ENCODE assay signal across 20 cellular contexts in genomic region chr20:58593880-58594473, GRCh38. TPM values are rescaled to one million over a fixed set of nuclear protein-coding genes. Genes with fewer than 3 reads are reported as not detected.
DNase-seq lines count a peak whose midpoint lies in the region; FAIRE-seq and TF ChIP-seq lines count a peak whose summit lies in the region.
"Had no signal": no experiment of that assay in that cellular context is flagged by ENCODE, and none has a peak within 500 bp of the region (broad histone marks: within the 10 kb centered on the region; RNA-seq: fewer than 3 reads in every experiment).

No MANE protein-coding gene starts in this region.

- H3K4me1 ChIP-seq in H1 (replicated peaks in 1 of 4; ENCODE audit: control insufficient read depth in 3 of 4, insufficient read depth in 4 of 4, low read length in 3 of 4), result no peaks in the 10 kb centered on the region
- peaks cover 71% of the 10 kb centered on the region for H3K4me1 ChIP-seq in muscle layer of colon (ENCODE audit: insufficient read depth, low read length)
- H3K4me1 ChIP-seq in stomach smooth muscle (ENCODE audit: control insufficient read depth, insufficient read depth, low read length), result peaks cover 30% of the 10 kb centered on the region
- H3K4me1 ChIP-seq in hepatocyte (ENCODE audit: insufficient read depth), result peaks cover 16% of the 10 kb centered on the region

- no peak overlapping the region for H3K23ac ChIP-seq in H1 (ENCODE audit: insufficient read length)

- POLR2A ChIA-PET in H1 (lab: Charles Lee; ENCODE audit: partially characterized antibody), result interaction anchor here (1.9 kb wide), 1 partner anchor 26 kb away, joined by 7 read pairs; no protein-coding TSS in a partner anchor

- no peak overlapping the region for H3K4ac ChIP-seq in H1 (replicated peaks; ENCODE audit: insufficient read length, low read depth, low read length)

- H2BK20ac ChIP-seq in H1 (ENCODE audit: low read length), result no peak overlapping the region

- H2BK5ac ChIP-seq in H1 (ENCODE audit: low read depth, low read length), result no peak overlapping the region

- H3K4me2 ChIP-seq in H1 (ENCODE audit: insufficient read depth in 1 of 2, low read depth in 2 of 2, low read length in 2 of 2) (no peak overlapping the region), hepatocyte (no peak overlapping the region)

- WGBS in H1 (ENCODE audit: extremely low coverage in 1 of 2, insufficient coverage in 1 of 2, insufficient read length in 1 of 2, insufficient replicate concordance in 2 of 2, low coverage in 1 of 2, low lambda C conversion rate in 2 of 2, missing lambda C conversion rate in 1 of 2), 2 experiments, result 89% methylated on average over 14 of the region's 14 CpGs; no CpG with 5 or more reads in 1 of the 2 experiments
- 63% methylated on average over 14 of the region's 14 CpGs for WGBS in hepatocyte (ENCODE audit: low lambda C conversion rate, missing lambda C conversion rate)

- H2AFZ ChIP-seq in H1 (ENCODE audit: low read length) (no peak overlapping the region), hepatocyte (no peak overlapping the region)

- peak overlapping the region; percentile 84; the same call in 1 of the 2 replicates for H2BK12ac ChIP-seq in H1 (ENCODE audit: low read depth, low read length)

- H3K9me2 ChIP-seq in hepatocyte (replicated peaks; ENCODE audit: insufficient read depth), result no peaks in the 10 kb centered on the region

- H3K18ac ChIP-seq in H1 (ENCODE audit: extremely low read depth, low read length), result no peak overlapping the region; the same call in 1 of the 2 replicates

- H4K20me1 ChIP-seq in H1 (replicated peaks in 1 of 2; ENCODE audit: control insufficient read depth in 1 of 2, insufficient read depth in 2 of 2, low read length in 2 of 2) (no peaks in the 10 kb centered on the region), hepatocyte (ENCODE audit: insufficient read depth, poor library complexity, severe bottlenecking) (no peaks in the 10 kb centered on the region)

- TF ChIP-seq RAD21 in H1 (IDR thresholded peaks at IDR 0.05 in 1 of 2, conservative IDR thresholded peaks at IDR 0.05 in 1 of 2; ENCODE audit: low read depth in 2 of 2, low read length in 2 of 2), result no peak

- peak overlapping the region; percentile 20 for H4K91ac ChIP-seq in H1 (replicated peaks; ENCODE audit: insufficient read length, low read length)

- no peak for TF ChIP-seq EP300 in H1 (IDR thresholded peaks at IDR 0.05; ENCODE audit: borderline replicate concordance in 1 of 2, low read depth in 2 of 2, low read length in 2 of 2)

- H3K14ac ChIP-seq in H1 (ENCODE audit: insufficient read length), result no peak overlapping the region

- no peak overlapping the region for H2BK120ac ChIP-seq in H1 (replicated peaks; ENCODE audit: low read depth, low read length)

- H2AK5ac ChIP-seq in H1 (ENCODE audit: low read depth, low read length), result no peak overlapping the region; the same call in 1 of the 2 replicates

- H3K9me3 ChIP-seq in H1 (ENCODE audit: insufficient read depth in 2 of 2, low read depth in 1 of 2, low read length in 1 of 2) (no peaks in the 10 kb centered on the region), muscle layer of colon (ENCODE audit: low read length) (no peaks in the 10 kb centered on the region), stomach smooth muscle (ENCODE audit: control insufficient read depth in 2 of 2, low read length in 2 of 2) (peaks cover 0 to 3% of the 10 kb centered on the region in 2 donors), hepatocyte (ENCODE audit: low read depth) (no peaks in the 10 kb centered on the region)

- H4K5ac ChIP-seq in H1 (ENCODE audit: insufficient read length, low read depth, low read length), result no peak overlapping the region

- DNase-seq in NCI-H2227 (lab: John Stamatoyannopoulos, UW; ENCODE audit: unreplicated experiment) (peak; percentile 14), NCI-H2227 treated with DMSO at 0.1 percent for 48 hours (lab: John Stamatoyannopoulos, UW) (no peak), H1 (ENCODE audit: low read depth in 1 of 2, low spot score in 2 of 2) (no peak), mucosa of gallbladder (ENCODE audit: low spot score) (no peak), KG1 (lab: John Stamatoyannopoulos, UW) (no peak), hepatocyte (ENCODE audit: low spot score) (no peak)
- DNase-seq: AML-193, DMS79, IMR-90, Karpas-422, NCI-H1436, NCI-H2029, NCI-H2171 treated with DMSO at 0.1 percent for 48 hours, OCI-M1, SHP77 had no signal

- no peak overlapping the region for H3K56ac ChIP-seq in H1 (replicated peaks; ENCODE audit: insufficient read length, low read depth, low read length)

- H3K79me2 ChIP-seq in H1 (ENCODE audit: control insufficient read depth in 1 of 2, insufficient read depth in 2 of 2, low read length in 2 of 2), result no peaks in the 10 kb centered on the region
- no peaks in the 10 kb centered on the region for H3K79me2 ChIP-seq in hepatocyte

- H2BK15ac ChIP-seq in H1 (ENCODE audit: low read length), result 0 out of 2 replicates have a peak overlapping the region, but pooled peaks have one; percentile 61

- no peak for FAIRE-seq in H1 (lab: Jason Lieb, UNC)
- FAIRE-seq: GM12892, GM18507 had no signal

- no peak for TF ChIP-seq POLR2A in H1 (IDR thresholded peaks at IDR 0.05; ENCODE audit: control extremely low read depth in 1 of 2, low read depth in 2 of 2, low read length in 2 of 2)

- H3K23me2 ChIP-seq in H1 (ENCODE audit: low read depth, low read length), result no peaks in the 10 kb centered on the region; the same call in 1 of the 2 replicates

- CTCF ChIA-PET in H1 (lab: Charles Lee; ENCODE audit: partially characterized antibody), result no interaction called here

- TF ChIP-seq CTCF in H1 (IDR thresholded peaks at IDR 0.05; ENCODE audit: control extremely low read depth in 1 of 3, insufficient read depth in 1 of 3, low read depth in 1 of 3, low read length in 3 of 3), result no peak
- TF ChIP-seq CTCF in hepatocyte (IDR thresholded peaks at IDR 0.05; ENCODE audit: poor library complexity), result no peak

- H3K9ac ChIP-seq in H1 (replicated peaks in 1 of 4; ENCODE audit: extremely low read depth in 1 of 4, low read depth in 3 of 4, low read length in 3 of 4) (no peak overlapping the region), muscle layer of colon (ENCODE audit: low read length) (no peak overlapping the region), stomach smooth muscle (ENCODE audit: low read length in 2 of 2) (no peak overlapping the region)

- no peaks in the 10 kb centered on the region for H3K36me3 ChIP-seq in H1 (ENCODE audit: control insufficient read depth in 2 of 4, insufficient read depth in 4 of 4, low read length in 3 of 4)
- H3K36me3 ChIP-seq in muscle layer of colon (ENCODE audit: insufficient read depth, low read length), result no peaks in the 10 kb centered on the region
- H3K36me3 ChIP-seq in stomach smooth muscle (ENCODE audit: control insufficient read depth in 2 of 2, insufficient read depth in 2 of 2, low read length in 2 of 2), result no peaks in the 10 kb centered on the region
- no peaks in the 10 kb centered on the region for H3K36me3 ChIP-seq in hepatocyte (replicated peaks; ENCODE audit: insufficient read depth, low read depth)

- H3K4me3 ChIP-seq in H1 (ENCODE audit: extremely low read depth in 1 of 4, insufficient read depth in 2 of 4, low read depth in 3 of 4, low read length in 4 of 4) (no peak overlapping the region), muscle layer of colon (ENCODE audit: low read depth in 1 of 2, low read length in 2 of 2) (no peak overlapping the region), stomach smooth muscle (ENCODE audit: low read length in 2 of 2) (peak overlapping the region; percentile 15 to 33), hepatocyte (no peak overlapping the region)

- H3K27me3 ChIP-seq in H1 (replicated peaks in 1 of 4; ENCODE audit: control insufficient read depth in 3 of 4, extremely low read depth in 1 of 4, insufficient read depth in 3 of 4, low read length in 3 of 4) (no peaks in the 10 kb centered on the region; a peak in 2 of 7 replicates), muscle layer of colon (ENCODE audit: control insufficient read depth in 1 of 2, insufficient read depth in 2 of 2, low read length in 2 of 2) (no peaks in the 10 kb centered on the region), stomach smooth muscle (ENCODE audit: control insufficient read depth in 1 of 2, insufficient read depth in 2 of 2, low read length in 2 of 2) (no peaks in the 10 kb centered on the region), hepatocyte (peaks cover 10% of the 10 kb centered on the region)

- H3K27ac ChIP-seq in H1 (ENCODE audit: low read depth, low read length), result no peak overlapping the region
- H3K27ac ChIP-seq in muscle layer of colon (ENCODE audit: low read depth, low read length), result peak overlapping the region; percentile 41
- no peak overlapping the region for H3K27ac ChIP-seq in stomach smooth muscle (ENCODE audit: low read length)
- H3K27ac ChIP-seq in hepatocyte, result no peak overlapping the region
- H3K27ac ChIP-seq: 22Rv1 had no signal

- no peaks in the 10 kb centered on the region for H3K79me1 ChIP-seq in H1 (ENCODE audit: low read depth, low read length)

- H4K8ac ChIP-seq in H1 (ENCODE audit: extremely low read depth, insufficient read depth, low read length), result no peak overlapping the region

TF ChIP-seq in H1, 55 proteins besides CTCF, POLR2A, EP300 and RAD21 (continues in another document):
- TF ChIP-seq SIX5 (IDR thresholded peaks at IDR 0.05; ENCODE audit: low read depth, low read length) (no peak), KDM5A (IDR thresholded peaks at IDR 0.05; ENCODE audit: low read length) (no peak), E2F6 (IDR thresholded peaks at IDR 0.05) (no peak), RXRA (IDR thresholded peaks at IDR 0.05; ENCODE audit: insufficient read depth, low read depth, low read length) (no peak), CEBPB (IDR thresholded peaks at IDR 0.05; ENCODE audit: low read depth, low read length) (no peak), PHF8 (conservative IDR thresholded peaks at IDR 0.05; ENCODE audit: low read depth, low read length) (no peak), GTF2F1 (IDR thresholded peaks at IDR 0.05; ENCODE audit: borderline replicate concordance, low read depth, low read length) (no peak)

RNA-seq across cellular contexts. Expression of gene STX16, which starts 57.1 kb away (rescaled TPM):
- total RNA-seq in H1 (2021; fragmentation: NEBNext Ultra II Directional; extraction: Animal tissue kit (Norgen Biotek cat#: 25700)), result 61.6 and 64.4 TPM in 2 replicates
- polyA plus RNA-seq in H1 (2011; rRNA removed), result 45.2 and 45.3 TPM in 2 replicates
- 87.2 TPM for polyA plus RNA-seq in H1 (2011; cell fraction: cytosol; rRNA removed)
- 65.1 TPM for polyA plus RNA-seq in H1 (2011; cell fraction: nucleus; rRNA removed)
- polyA plus RNA-seq in H1 (2012, experiment 1 of 2), result 67.7 to 88.0 TPM (median 78.0 TPM) in 4 replicates
- 9.0 TPM for polyA plus RNA-seq in H1 (2012, experiment 2 of 2)
- 60.8 TPM for polyA plus RNA-seq in H1 (2013, experiment 1 of 2)
- 50.5 TPM for polyA plus RNA-seq in H1 (2013, experiment 2 of 2)
- polyA minus RNA-seq in H1 (2011; rRNA and poly(A)+ RNA removed), result 45.0 and 48.5 TPM in 2 replicates
- 32.7 TPM for polyA minus RNA-seq in H1 (2011; cell fraction: cytosol; rRNA and poly(A)+ RNA removed)
- polyA minus RNA-seq in H1 (2011; cell fraction: nucleus; rRNA and poly(A)+ RNA removed), result 46.7 TPM
- 63.7 TPM for total RNA-seq in mucosa of gallbladder
- 23.2 and 28.5 TPM in 2 replicates for total RNA-seq in hepatocyte
- 39.9 and 41.8 TPM in 2 replicates for polyA plus RNA-seq in hepatocyte

Comparison
In these comparisons a context has a peak if more than half of its experiments do, and no peak if none do; other contexts are left out.
1. H3K4me3 ChIP-seq: peak in stomach smooth muscle (2 of 2); none in H1 (0 of 4), muscle layer of colon (0 of 2) and hepatocyte (single experiment).